ENCODE assay signal across 3 cellular contexts in the genomic region with DNA sequence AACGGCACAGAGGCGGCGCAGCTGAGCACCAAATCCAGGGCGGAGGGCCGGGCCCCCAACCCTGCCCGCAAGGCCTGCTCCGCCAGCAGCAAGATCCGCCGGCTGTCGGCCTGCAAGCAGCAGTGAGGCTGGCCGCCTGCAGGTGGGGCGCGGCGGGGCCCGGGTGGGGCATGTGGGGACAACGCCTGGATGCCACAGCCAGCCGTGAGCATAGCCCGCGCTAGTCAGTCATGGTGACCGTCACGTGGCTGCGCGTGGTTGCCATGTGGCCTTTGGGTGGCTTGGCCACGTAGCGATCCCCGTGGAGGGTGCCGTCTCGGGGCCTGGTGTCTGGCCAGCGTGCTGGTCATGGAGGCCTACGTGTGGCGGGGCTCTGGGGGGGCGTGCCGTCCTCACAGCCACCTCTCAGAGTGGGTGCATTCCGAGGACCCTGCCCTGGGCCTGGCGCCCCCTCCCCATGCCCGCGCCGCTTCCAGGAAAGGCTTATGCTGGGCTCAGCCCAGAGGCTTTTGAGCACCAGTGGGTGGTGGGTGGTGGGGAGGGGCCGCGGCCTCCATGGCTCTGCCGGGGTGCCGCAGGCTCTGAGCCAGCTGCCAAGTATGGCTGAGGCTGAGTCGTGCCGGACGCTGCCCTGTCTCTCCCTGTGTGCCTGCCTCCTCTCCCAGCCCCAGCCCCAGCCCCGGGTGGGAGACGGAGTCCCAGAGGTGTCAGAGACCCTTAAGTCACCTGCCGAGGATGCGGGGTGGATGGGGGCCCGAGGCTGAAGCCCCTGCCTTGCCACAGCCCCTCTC.
TF ChIP-seq lines count a peak whose summit lies in the region.

No MANE protein-coding gene starts in this region.

TF ChIP-seq in HCT116, 20 proteins besides CTCF, POLR2A, EP300 and RAD21:
- TF ChIP-seq, protein P1, sequence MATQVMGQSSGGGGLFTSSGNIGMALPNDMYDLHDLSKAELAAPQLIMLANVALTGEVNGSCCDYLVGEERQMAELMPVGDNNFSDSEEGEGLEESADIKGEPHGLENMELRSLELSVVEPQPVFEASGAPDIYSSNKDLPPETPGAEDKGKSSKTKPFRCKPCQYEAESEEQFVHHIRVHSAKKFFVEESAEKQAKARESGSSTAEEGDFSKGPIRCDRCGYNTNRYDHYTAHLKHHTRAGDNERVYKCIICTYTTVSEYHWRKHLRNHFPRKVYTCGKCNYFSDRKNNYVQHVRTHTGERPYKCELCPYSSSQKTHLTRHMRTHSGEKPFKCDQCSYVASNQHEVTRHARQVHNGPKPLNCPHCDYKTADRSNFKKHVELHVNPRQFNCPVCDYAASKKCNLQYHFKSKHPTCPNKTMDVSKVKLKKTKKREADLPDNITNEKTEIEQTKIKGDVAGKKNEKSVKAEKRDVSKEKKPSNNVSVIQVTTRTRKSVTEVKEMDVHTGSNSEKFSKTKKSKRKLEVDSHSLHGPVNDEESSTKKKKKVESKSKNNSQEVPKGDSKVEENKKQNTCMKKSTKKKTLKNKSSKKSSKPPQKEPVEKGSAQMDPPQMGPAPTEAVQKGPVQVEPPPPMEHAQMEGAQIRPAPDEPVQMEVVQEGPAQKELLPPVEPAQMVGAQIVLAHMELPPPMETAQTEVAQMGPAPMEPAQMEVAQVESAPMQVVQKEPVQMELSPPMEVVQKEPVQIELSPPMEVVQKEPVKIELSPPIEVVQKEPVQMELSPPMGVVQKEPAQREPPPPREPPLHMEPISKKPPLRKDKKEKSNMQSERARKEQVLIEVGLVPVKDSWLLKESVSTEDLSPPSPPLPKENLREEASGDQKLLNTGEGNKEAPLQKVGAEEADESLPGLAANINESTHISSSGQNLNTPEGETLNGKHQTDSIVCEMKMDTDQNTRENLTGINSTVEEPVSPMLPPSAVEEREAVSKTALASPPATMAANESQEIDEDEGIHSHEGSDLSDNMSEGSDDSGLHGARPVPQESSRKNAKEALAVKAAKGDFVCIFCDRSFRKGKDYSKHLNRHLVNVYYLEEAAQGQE (IDR thresholded peaks at IDR 0.05; ENCODE audit: low read depth), result no peak
- TF ChIP-seq SRF (IDR thresholded peaks at IDR 0.05; ENCODE audit: low read depth), result no peak
- no peak for TF ChIP-seq SIN3A (IDR thresholded peaks at IDR 0.05; ENCODE audit: low read depth)
- no peak for TF ChIP-seq CBX3 (IDR thresholded peaks at IDR 0.05; ENCODE audit: low read depth)
- TF ChIP-seq FOSL1 (IDR thresholded peaks at IDR 0.05; ENCODE audit: low read depth), result no peak
- no peak for TF ChIP-seq CEBPB (IDR thresholded peaks at IDR 0.05; ENCODE audit: low read depth)
- peak; percentile 17; the same call in 1 of the 2 replicates for TF ChIP-seq ZFX (IDR thresholded peaks at IDR 0.05)
- TF ChIP-seq TCF7L2 (IDR thresholded peaks at IDR 0.05; ENCODE audit: borderline replicate concordance, extremely low read depth, insufficient read depth, insufficient read length), result no peak

TF ChIP-seq in SK-N-SH, 30 proteins besides CTCF, POLR2A, EP300 and RAD21:
- TF ChIP-seq SIN3A (IDR thresholded peaks at IDR 0.05; ENCODE audit: borderline replicate concordance, low read depth, low read length) (no peak), POLR2AphosphoS5 (IDR thresholded peaks at IDR 0.05; ENCODE audit: low read depth, low read length) (peak; percentile 20; the same call in 1 of the 2 replicates)

TF ChIP-seq in K562, 482 proteins besides CTCF, POLR2A, EP300 and RAD21:
- TF ChIP-seq RBM34 (IDR thresholded peaks at IDR 0.05; ENCODE audit: borderline replicate concordance, insufficient read depth, low read length) (no peak), ZFP1 (CRISPR knock-in tag; IDR thresholded peaks at IDR 0.05) (no peak), RBFOX2 (IDR thresholded peaks at IDR 0.05; ENCODE audit: low read depth, low read length) (peak; percentile 10; the same call in 1 of the 2 replicates), POLR2AphosphoS5 (IDR thresholded peaks at IDR 0.05; ENCODE audit: control insufficient read depth, insufficient read depth, low read depth, low read length) (0 out of 2 replicates have a peak, but pooled peaks have one; percentile 8), CC2D1A (IDR thresholded peaks at IDR 0.05) (no peak), FIP1L1 (IDR thresholded peaks at IDR 0.05; ENCODE audit: low read depth, low read length, poor library complexity, severe bottlenecking) (peak; percentile 38), FUS (optimal IDR thresholded peaks at IDR 0.05; ENCODE audit: low read depth, low read length) (no peak), HNRNPL (IDR thresholded peaks at IDR 0.05; ENCODE audit: low read depth, low read length) (peak; percentile 31; the same call in 1 of the 2 replicates), POLR2G (IDR thresholded peaks at IDR 0.05; ENCODE audit: low read depth, low read length) (peak; percentile 13), RBM15 (IDR thresholded peaks at IDR 0.05; ENCODE audit: insufficient read depth, low read length) (no peak), ZNF184 (CRISPR knock-in tag; IDR thresholded peaks at IDR 0.05) (no peak), HLTF (IDR thresholded peaks at IDR 0.05) (no peak), FOXP1 (CRISPR knock-in tag; IDR thresholded peaks at IDR 0.05) (no peak), ZNF778 (CRISPR knock-in tag; IDR thresholded peaks at IDR 0.05) (no peak), KDM5B (IDR thresholded peaks at IDR 0.05; ENCODE audit: insufficient replicate concordance, low read depth, low read length) (no peak), SUPT5H (IDR thresholded peaks at IDR 0.05) (0 out of 2 replicates have a peak, but pooled peaks have one; percentile 34), KAT7 (CRISPR knock-in tag; IDR thresholded peaks at IDR 0.05; ENCODE audit: borderline replicate concordance) (no peak), ZFPM2 (CRISPR knock-in tag; IDR thresholded peaks at IDR 0.05) (no peak), CAMTA2 (CRISPR knock-in tag; conservative IDR thresholded peaks at IDR 0.05) (no peak), MAFG (tag; conservative IDR thresholded peaks at IDR 0.05) (no peak), BMI1 (IDR thresholded peaks at IDR 0.05; ENCODE audit: low read length) (no peak), ZKSCAN1 (IDR thresholded peaks at IDR 0.05; ENCODE audit: low read depth, low read length) (no peak), RBM22 (IDR thresholded peaks at IDR 0.05; ENCODE audit: low read depth, low read length, poor library complexity, severe bottlenecking) (peak; percentile 72)
- TF ChIP-seq, protein P2, sequence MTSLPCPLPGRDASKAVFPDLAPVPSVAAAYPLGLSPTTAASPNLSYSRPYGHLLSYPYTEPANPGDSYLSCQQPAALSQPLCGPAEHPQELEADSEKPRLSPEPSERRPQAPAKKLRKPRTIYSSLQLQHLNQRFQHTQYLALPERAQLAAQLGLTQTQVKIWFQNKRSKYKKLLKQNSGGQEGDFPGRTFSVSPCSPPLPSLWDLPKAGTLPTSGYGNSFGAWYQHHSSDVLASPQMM (CRISPR knock-in tag; IDR thresholded peaks at IDR 0.05), result no peak
- TF ChIP-seq, protein P3, sequence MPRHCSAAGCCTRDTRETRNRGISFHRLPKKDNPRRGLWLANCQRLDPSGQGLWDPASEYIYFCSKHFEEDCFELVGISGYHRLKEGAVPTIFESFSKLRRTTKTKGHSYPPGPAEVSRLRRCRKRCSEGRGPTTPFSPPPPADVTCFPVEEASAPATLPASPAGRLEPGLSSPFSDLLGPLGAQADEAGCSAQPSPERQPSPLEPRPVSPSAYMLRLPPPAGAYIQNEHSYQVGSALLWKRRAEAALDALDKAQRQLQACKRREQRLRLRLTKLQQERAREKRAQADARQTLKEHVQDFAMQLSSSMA (CRISPR knock-in tag; IDR thresholded peaks at IDR 0.05), result no peak
- TF ChIP-seq, protein P4, sequence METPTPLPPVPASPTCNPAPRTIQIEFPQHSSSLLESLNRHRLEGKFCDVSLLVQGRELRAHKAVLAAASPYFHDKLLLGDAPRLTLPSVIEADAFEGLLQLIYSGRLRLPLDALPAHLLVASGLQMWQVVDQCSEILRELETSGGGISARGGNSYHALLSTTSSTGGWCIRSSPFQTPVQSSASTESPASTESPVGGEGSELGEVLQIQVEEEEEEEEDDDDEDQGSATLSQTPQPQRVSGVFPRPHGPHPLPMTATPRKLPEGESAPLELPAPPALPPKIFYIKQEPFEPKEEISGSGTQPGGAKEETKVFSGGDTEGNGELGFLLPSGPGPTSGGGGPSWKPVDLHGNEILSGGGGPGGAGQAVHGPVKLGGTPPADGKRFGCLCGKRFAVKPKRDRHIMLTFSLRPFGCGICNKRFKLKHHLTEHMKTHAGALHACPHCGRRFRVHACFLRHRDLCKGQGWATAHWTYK (CRISPR knock-in tag; IDR thresholded peaks at IDR 0.05), result peak; percentile 95
- TF ChIP-seq, protein P5, sequence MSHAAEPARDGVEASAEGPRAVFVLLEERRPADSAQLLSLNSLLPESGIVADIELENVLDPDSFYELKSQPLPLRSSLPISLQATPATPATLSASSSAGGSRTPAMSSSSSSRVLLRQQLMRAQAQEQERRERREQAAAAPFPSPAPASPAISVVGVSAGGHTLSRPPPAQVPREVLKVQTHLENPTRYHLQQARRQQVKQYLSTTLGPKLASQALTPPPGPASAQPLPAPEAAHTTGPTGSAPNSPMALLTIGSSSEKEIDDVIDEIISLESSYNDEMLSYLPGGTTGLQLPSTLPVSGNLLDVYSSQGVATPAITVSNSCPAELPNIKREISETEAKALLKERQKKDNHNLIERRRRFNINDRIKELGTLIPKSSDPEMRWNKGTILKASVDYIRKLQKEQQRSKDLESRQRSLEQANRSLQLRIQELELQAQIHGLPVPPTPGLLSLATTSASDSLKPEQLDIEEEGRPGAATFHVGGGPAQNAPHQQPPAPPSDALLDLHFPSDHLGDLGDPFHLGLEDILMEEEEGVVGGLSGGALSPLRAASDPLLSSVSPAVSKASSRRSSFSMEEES (CRISPR knock-in tag; IDR thresholded peaks at IDR 0.05), result no peak
- TF ChIP-seq, protein P6, sequence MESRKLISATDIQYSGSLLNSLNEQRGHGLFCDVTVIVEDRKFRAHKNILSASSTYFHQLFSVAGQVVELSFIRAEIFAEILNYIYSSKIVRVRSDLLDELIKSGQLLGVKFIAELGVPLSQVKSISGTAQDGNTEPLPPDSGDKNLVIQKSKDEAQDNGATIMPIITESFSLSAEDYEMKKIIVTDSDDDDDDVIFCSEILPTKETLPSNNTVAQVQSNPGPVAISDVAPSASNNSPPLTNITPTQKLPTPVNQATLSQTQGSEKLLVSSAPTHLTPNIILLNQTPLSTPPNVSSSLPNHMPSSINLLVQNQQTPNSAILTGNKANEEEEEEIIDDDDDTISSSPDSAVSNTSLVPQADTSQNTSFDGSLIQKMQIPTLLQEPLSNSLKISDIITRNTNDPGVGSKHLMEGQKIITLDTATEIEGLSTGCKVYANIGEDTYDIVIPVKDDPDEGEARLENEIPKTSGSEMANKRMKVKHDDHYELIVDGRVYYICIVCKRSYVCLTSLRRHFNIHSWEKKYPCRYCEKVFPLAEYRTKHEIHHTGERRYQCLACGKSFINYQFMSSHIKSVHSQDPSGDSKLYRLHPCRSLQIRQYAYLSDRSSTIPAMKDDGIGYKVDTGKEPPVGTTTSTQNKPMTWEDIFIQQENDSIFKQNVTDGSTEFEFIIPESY (CRISPR knock-in tag; IDR thresholded peaks at IDR 0.05), result peak; percentile 97
